3 cellular contexts compared by ENCODE assay signal in genomic region chr11:66259225-66259624, GRCh38.
TF ChIP-seq lines count a peak whose summit lies in the region.

No MANE protein-coding gene starts in this region.

TF ChIP-seq in SK-N-SH, 30 proteins besides CTCF, POLR2A, EP300 and RAD21:
- TF ChIP-seq POLR2AphosphoS5 (IDR thresholded peaks at IDR 0.05; ENCODE audit: low read depth, low read length): 0 out of 2 replicates have a peak, but pooled peaks have one; percentile 11
- TF ChIP-seq, protein P1, sequence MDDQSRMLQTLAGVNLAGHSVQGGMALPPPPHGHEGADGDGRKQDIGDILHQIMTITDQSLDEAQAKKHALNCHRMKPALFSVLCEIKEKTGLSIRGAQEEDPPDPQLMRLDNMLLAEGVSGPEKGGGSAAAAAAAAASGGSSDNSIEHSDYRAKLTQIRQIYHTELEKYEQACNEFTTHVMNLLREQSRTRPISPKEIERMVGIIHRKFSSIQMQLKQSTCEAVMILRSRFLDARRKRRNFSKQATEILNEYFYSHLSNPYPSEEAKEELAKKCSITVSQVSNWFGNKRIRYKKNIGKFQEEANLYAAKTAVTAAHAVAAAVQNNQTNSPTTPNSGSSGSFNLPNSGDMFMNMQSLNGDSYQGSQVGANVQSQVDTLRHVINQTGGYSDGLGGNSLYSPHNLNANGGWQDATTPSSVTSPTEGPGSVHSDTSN (IDR thresholded peaks at IDR 0.05): no peak
- TF ChIP-seq TCF12 (IDR thresholded peaks at IDR 0.05): no peak
TF ChIP-seq in SK-N-SH: peak in this region for 1.

TF ChIP-seq in SK-N-SH treated with all-trans-retinoic acid at 6 μM for 48 hours, 23 proteins besides CTCF, POLR2A, EP300 and RAD21:
- TF ChIP-seq GLIS3 (CRISPR knock-in tag; IDR thresholded peaks at IDR 0.05): no peak
- TF ChIP-seq PATZ1 (CRISPR knock-in tag; IDR thresholded peaks at IDR 0.05; ENCODE audit: borderline replicate concordance): no peak
- no peak for TF ChIP-seq ZFP30 (CRISPR knock-in tag; IDR thresholded peaks at IDR 0.05)
- no peak for TF ChIP-seq OSR1 (CRISPR knock-in tag; IDR thresholded peaks at IDR 0.05)
- no peak for TF ChIP-seq RARB (CRISPR knock-in tag; IDR thresholded peaks at IDR 0.05)
- TF ChIP-seq, protein P2, sequence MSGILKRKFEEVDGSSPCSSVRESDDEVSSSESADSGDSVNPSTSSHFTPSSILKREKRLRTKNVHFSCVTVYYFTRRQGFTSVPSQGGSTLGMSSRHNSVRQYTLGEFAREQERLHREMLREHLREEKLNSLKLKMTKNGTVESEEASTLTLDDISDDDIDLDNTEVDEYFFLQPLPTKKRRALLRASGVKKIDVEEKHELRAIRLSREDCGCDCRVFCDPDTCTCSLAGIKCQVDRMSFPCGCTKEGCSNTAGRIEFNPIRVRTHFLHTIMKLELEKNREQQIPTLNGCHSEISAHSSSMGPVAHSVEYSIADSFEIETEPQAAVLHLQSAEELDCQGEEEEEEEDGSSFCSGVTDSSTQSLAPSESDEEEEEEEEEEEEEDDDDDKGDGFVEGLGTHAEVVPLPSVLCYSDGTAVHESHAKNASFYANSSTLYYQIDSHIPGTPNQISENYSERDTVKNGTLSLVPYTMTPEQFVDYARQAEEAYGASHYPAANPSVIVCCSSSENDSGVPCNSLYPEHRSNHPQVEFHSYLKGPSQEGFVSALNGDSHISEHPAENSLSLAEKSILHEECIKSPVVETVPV (CRISPR knock-in tag; IDR thresholded peaks at IDR 0.05): no peak

TF ChIP-seq in K562, 482 proteins besides CTCF, POLR2A, EP300 and RAD21:
- TF ChIP-seq PTBP1 (IDR thresholded peaks at IDR 0.05; ENCODE audit: low read depth, low read length) (0 out of 2 replicates have a peak, but pooled peaks have one; percentile 37), NFE2 (IDR thresholded peaks at IDR 0.05; ENCODE audit: low read depth) (no peak), RBM25 (IDR thresholded peaks at IDR 0.05; ENCODE audit: low read depth, low read length, severe bottlenecking) (peak; percentile 84), BCOR (IDR thresholded peaks at IDR 0.05) (0 out of 2 replicates have a peak, but pooled peaks have one; percentile 22), SMARCA5 (IDR thresholded peaks at IDR 0.05) (0 out of 2 replicates have a peak, but pooled peaks have one; percentile 53)
